In the genomic region with DNA sequence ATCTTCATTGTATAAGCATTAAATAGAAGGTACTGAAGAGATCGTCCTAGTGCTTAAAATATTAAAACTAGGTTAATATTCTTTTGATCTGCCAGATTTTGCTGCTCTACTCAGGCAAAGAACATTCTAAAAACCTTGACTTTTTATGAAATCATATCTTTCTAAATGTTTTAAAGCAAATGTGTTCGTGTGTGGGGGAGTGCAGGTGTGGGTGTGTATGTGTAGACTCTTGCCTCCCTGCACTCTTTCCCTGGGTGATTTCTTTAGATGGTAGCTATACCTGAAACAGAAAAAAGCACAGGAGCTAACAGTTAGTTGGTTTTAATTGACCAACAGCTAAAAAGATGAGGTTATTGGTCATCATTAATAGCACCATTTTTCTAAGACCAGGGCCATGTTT, we compare ENCODE assay signal across 3 cellular contexts. TPM values are rescaled to one million over a fixed set of nuclear protein-coding genes. Genes with fewer than 3 reads are reported as not detected.
"Had no signal": no experiment of that assay in that cellular context is flagged by ENCODE, and none has a peak within 500 bp of the region (broad histone marks: within the 10 kb centered on the region; RNA-seq: fewer than 3 reads in every experiment).

No MANE protein-coding gene starts in this region.

- ATAC-seq: GM12878 had no signal

- DNase-seq: GDM1, GF-D8 had no signal

RNA-seq across cellular contexts. Expression of a gene that starts 5.7 kb away (rescaled TPM):
- polyA plus RNA-seq: GM12878 had no signal
